Comparison of ENCODE assay signal across 8 cellular contexts in the genomic region with DNA sequence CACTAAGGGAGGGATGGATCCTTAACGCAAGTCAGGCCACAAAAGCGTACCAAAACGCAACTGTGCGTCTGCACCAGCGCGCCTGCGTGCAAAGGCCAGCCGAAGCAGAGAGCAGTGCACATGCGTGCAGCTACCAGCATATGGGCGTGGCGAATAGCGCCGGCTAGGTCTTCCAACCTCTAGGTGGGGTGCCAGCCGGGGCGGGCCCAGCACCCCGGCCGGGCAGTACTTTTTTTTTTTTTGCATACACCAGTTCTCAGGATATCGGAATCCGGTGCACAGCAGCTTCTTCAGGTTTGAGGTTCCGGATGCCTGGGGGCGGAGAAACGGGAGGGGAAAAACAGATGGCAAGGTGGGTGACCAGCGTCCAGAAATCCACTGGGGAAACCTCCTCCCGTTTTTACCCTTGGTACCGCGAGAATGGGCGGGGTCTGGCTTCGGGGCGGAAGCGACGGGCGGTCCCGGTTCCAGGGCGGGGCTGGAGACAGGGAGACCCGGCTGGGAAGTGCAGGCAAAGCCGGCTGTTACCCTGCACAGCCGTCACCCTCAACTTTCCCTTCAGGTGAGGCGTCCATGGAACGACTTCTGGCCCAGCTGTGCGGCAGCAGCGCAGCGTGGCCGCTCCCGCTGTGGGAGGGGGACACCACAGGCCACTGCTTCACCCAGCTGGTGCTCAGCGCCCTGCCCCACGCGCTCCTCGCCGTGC. TPM values are rescaled to one million over a fixed set of nuclear protein-coding genes. Genes with fewer than 3 reads are reported as not detected.
DNase-seq lines count a peak whose midpoint lies in the region; ATAC-seq and TF ChIP-seq lines count a peak whose summit lies in the region.

A gene with protein sequence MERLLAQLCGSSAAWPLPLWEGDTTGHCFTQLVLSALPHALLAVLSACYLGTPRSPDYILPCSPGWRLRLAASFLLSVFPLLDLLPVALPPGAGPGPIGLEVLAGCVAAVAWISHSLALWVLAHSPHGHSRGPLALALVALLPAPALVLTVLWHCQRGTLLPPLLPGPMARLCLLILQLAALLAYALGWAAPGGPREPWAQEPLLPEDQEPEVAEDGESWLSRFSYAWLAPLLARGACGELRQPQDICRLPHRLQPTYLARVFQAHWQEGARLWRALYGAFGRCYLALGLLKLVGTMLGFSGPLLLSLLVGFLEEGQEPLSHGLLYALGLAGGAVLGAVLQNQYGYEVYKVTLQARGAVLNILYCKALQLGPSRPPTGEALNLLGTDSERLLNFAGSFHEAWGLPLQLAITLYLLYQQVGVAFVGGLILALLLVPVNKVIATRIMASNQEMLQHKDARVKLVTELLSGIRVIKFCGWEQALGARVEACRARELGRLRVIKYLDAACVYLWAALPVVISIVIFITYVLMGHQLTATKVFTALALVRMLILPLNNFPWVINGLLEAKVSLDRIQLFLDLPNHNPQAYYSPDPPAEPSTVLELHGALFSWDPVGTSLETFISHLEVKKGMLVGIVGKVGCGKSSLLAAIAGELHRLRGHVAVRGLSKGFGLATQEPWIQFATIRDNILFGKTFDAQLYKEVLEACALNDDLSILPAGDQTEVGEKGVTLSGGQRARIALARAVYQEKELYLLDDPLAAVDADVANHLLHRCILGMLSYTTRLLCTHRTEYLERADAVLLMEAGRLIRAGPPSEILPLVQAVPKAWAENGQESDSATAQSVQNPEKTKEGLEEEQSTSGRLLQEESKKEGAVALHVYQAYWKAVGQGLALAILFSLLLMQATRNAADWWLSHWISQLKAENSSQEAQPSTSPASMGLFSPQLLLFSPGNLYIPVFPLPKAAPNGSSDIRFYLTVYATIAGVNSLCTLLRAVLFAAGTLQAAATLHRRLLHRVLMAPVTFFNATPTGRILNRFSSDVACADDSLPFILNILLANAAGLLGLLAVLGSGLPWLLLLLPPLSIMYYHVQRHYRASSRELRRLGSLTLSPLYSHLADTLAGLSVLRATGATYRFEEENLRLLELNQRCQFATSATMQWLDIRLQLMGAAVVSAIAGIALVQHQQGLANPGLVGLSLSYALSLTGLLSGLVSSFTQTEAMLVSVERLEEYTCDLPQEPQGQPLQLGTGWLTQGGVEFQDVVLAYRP (N-terminal part only) (plus strand): TSS at position 136 of the 706 bp plus-strand sequence. CDS start 438 bp downstream, at position 574.

- peak within 1 kb of the TSS; percentile 71 for H3K27ac ChIP-seq in HUES64 (ENCODE audit: low read depth, low read length)
- peak within 1 kb of the TSS; percentile 72 for H3K27ac ChIP-seq in OCI-LY1 (ENCODE audit: low read depth, low read length, poor library complexity, severe bottlenecking)

- H3K79me2 ChIP-seq in OCI-LY1 (ENCODE audit: insufficient read depth, low read length) = 0 out of 2 replicates have a peak, but pooled peaks cover 7% of the 10 kb centered on the region

- H3K27me3 Mint-ChIP-seq in endothelial cell (ENCODE audit: unreplicated experiment) (peaks cover 3% of the 10 kb centered on the region), mesothelial cell of epicardium (ENCODE audit: low read depth) (no peaks in the 10 kb centered on the region)

- H3K27ac Mint-ChIP-seq in endothelial cell (ENCODE audit: unreplicated experiment) (peak within 1 kb of the TSS; percentile 82), mesothelial cell of epicardium (peak within 1 kb of the TSS; percentile 99)

- no peaks in the 10 kb centered on the region for H3F3A ChIP-seq in OCI-LY1 (ENCODE audit: insufficient read depth, low read length)

- no peaks in the 10 kb centered on the region for H3K9me2 ChIP-seq in OCI-LY1 (ENCODE audit: low read depth, low read length)

- H3K9me3 ChIP-seq in HUES64 (ENCODE audit: insufficient read depth, low read depth, low read length) = peaks cover 3% of the 10 kb centered on the region; the same call in 1 of the 2 replicates
- H3K9me3 ChIP-seq in OCI-LY1 (ENCODE audit: low read length) = no peaks in the 10 kb centered on the region

- peak; percentile 99 for DNase-seq in DMS 273 (lab: John Stamatoyannopoulos, UW; ENCODE audit: unreplicated experiment)
- DNase-seq in activated CD8-positive, alpha-beta memory T cell treated with anti-CD3 and anti-CD28 coated beads, Interleukin-2, amount 50 U/mL, for 4 hours = peak; percentile 92
- DNase-seq in endothelial cell (ENCODE audit: low spot score) = peak; percentile 95
- DNase-seq in mesothelial cell of epicardium (ENCODE audit: low spot score in 2 of 2, unreplicated experiment in 2 of 2) = peak; percentile 90 to 94
- DNase-seq in stimulated activated CD8-positive, alpha-beta memory T cell treated with anti-CD3 and anti-CD28 coated beads, Interleukin-15, amount 100 ng/mL, for 48 hours (ENCODE audit: low read depth in 2 of 2) = peak; percentile 91 to 93

- under 1% methylated on average over 49 of the region's 49 CpGs for WGBS in HUES64

- H3K4me3 Mint-ChIP-seq in endothelial cell (ENCODE audit: unreplicated experiment) (peak within 1 kb of the TSS; percentile 95), mesothelial cell of epicardium (peak within 1 kb of the TSS; percentile 97)

- H2AFZ ChIP-seq in OCI-LY1 (ENCODE audit: low read length) = peak within 1 kb of the TSS; percentile 84

- H3K36me3 Mint-ChIP-seq in endothelial cell (ENCODE audit: low read depth, unreplicated experiment) (peaks cover 5% of the 10 kb centered on the region), mesothelial cell of epicardium (peaks cover 6% of the 10 kb centered on the region)

- H3K4me1 ChIP-seq in HUES64 (ENCODE audit: insufficient read depth, low read length) (peaks cover 8% of the 10 kb centered on the region; the same call in 1 of the 2 replicates), OCI-LY1 (ENCODE audit: insufficient read depth, low read length, severe bottlenecking) (peaks cover 21% of the 10 kb centered on the region)

- ATAC-seq in GM21447 (IDR thresholded peaks at IDR 0.05; ENCODE audit: unreplicated experiment) = peak; percentile 93

- H3K9me3 Mint-ChIP-seq in endothelial cell (ENCODE audit: unreplicated experiment) = no peaks in the 10 kb centered on the region
- no peaks in the 10 kb centered on the region for H3K9me3 Mint-ChIP-seq in mesothelial cell of epicardium

- H3K27me3 ChIP-seq in HUES64 (ENCODE audit: insufficient read depth, low read length) = no peaks in the 10 kb centered on the region
- H3K27me3 ChIP-seq in OCI-LY1 (ENCODE audit: insufficient read depth, low read length) = no peaks in the 10 kb centered on the region

- H3K4me3 ChIP-seq in HUES64 (ENCODE audit: low read length) = peak within 1 kb of the TSS; percentile 86
- peak within 1 kb of the TSS; percentile 99 for H3K4me3 ChIP-seq in OCI-LY1 (ENCODE audit: low read depth, low read length, poor library complexity, severe bottlenecking)

- peak; percentile 46; the same call in 1 of the 2 replicates for TF ChIP-seq CTCF in OCI-LY1 (IDR thresholded peaks at IDR 0.05; ENCODE audit: low read length)
- TF ChIP-seq CTCF in endothelial cell (IDR thresholded peaks at IDR 0.05; ENCODE audit: unreplicated experiment) = no peak
- TF ChIP-seq CTCF in mesothelial cell of epicardium (IDR thresholded peaks at IDR 0.05; ENCODE audit: unreplicated experiment) = no peak

- peak within 1 kb of the TSS; percentile 93 for H3K4me2 ChIP-seq in OCI-LY1 (ENCODE audit: low read length)

- no peaks in the 10 kb centered on the region for H4K20me1 ChIP-seq in OCI-LY1 (ENCODE audit: insufficient read depth, low read length)

- H3K9ac ChIP-seq in HUES64 (ENCODE audit: low read depth, low read length) (peak within 1 kb of the TSS; percentile 83), OCI-LY1 (ENCODE audit: low read length) (peak within 1 kb of the TSS; percentile 97)

- no peaks in the 10 kb centered on the region; the same call in 1 of the 2 replicates for H3K36me3 ChIP-seq in HUES64 (ENCODE audit: insufficient read depth, low read length)
- peaks cover 11% of the 10 kb centered on the region; the same call in 1 of the 2 replicates for H3K36me3 ChIP-seq in OCI-LY1 (ENCODE audit: insufficient read depth, low read length)

- peaks cover 15% of the 10 kb centered on the region for H3K4me1 Mint-ChIP-seq in endothelial cell (ENCODE audit: unreplicated experiment)
- peaks cover 17% of the 10 kb centered on the region for H3K4me1 Mint-ChIP-seq in mesothelial cell of epicardium

RNA-seq across cellular contexts. Expression of the gene that starts here (rescaled TPM):
- 15.3 TPM for polyA plus RNA-seq in HUES64 (2013, experiment 1 of 2)
- 11.5 TPM for polyA plus RNA-seq in HUES64 (2013, experiment 2 of 2)
- total RNA-seq in endothelial cell (ENCODE audit: unreplicated experiment) (45.6 TPM), mesothelial cell of epicardium (55.8 to 60.2 TPM (median 60.1 TPM) in 3 replicates)

Comparison
In these comparisons a context has a peak if more than half of its experiments do, and no peak if none do; other contexts are left out.
1. Peak in every context shown above with its lines: DNase-seq, ATAC-seq, H3K4me3 ChIP-seq and H3K27ac ChIP-seq.